In genomic region chr16:89283449-89283848, GRCh38 we compare ENCODE assay signal across 8 cellular contexts.
"Had no signal": no experiment of that assay in that cellular context is flagged by ENCODE, and none has a peak within 500 bp of the region (broad histone marks: within the 10 kb centered on the region; RNA-seq: fewer than 3 reads in every experiment).

No MANE protein-coding gene starts in this region.

- H3K4me1 ChIP-seq: HAP-1 had no signal

- DNase-seq: GM23248, H7, HFFc6, IMR-90, KBM-7 had no signal

- H2AFZ ChIP-seq: GM23248 had no signal

- H3K27ac ChIP-seq: GM23248, HL-60 had no signal

- H3K4me3 ChIP-seq: GM23248, HAP-1 had no signal

- H3K9me3 ChIP-seq: HAP-1 had no signal

- H3K9ac ChIP-seq: GM23248 had no signal

- ATAC-seq: HCT116 had no signal
